Comparison of ENCODE assay signal across 18 cellular contexts in the genomic region with DNA sequence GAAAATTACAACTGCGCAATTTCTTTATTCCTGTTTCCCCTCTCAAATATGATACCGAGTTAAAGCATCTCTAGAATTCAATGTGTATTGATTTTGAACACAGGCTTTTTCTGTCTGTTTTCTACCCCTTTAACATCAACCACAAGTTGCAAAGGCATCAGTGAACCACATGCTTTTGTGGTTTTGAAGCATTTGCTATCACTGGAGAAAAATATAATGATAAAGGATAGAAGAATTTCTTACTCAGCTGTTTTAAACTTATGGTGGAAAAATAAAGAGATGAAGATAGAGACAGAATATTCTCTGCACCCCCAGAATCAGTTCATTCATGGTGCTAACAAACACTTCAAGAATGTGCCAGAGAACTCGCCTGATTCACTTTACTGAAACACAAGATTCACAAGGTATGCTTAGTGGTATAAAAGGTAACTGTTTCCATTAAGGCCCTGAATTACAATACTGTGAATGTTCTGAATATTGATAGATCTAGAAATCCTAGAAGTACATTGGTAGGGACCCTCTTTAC. TPM values are rescaled to one million over a fixed set of nuclear protein-coding genes. Genes with fewer than 3 reads are reported as not detected.
A peak's percentile ranks its signal among the peaks of the same experiment; 100 is the strongest.
DNase-seq lines count a peak whose midpoint lies in the region; ATAC-seq, FAIRE-seq and TF ChIP-seq lines count a peak whose summit lies in the region.
"Had no signal": no experiment of that assay in that cellular context is flagged by ENCODE, and none has a peak within 500 bp of the region (broad histone marks: within the 10 kb centered on the region; RNA-seq: fewer than 3 reads in every experiment).

No MANE protein-coding gene starts in this region.

- H2BK20ac ChIP-seq in H1 (ENCODE audit: low read length), result no peak overlapping the region

- no peak for TF ChIP-seq RAD21 in H1 (IDR thresholded peaks at IDR 0.05 in 1 of 2, conservative IDR thresholded peaks at IDR 0.05 in 1 of 2; ENCODE audit: low read depth in 2 of 2, low read length in 2 of 2)

- H3K27me3 Mint-ChIP-seq in WTC11 (ENCODE audit: low read depth), result no peaks in the 10 kb centered on the region
- no peaks in the 10 kb centered on the region for H3K27me3 Mint-ChIP-seq in nephron (ENCODE audit: low read depth)

- intact Hi-C loops in adrenal gland (cut with DNase I), result no loop called here

- H2BK12ac ChIP-seq in H1 (ENCODE audit: low read depth, low read length), result no peak overlapping the region

- H3K27ac Mint-ChIP-seq in WTC11, result peak overlapping the region; percentile 68
- H3K27ac Mint-ChIP-seq in nephron, result peak overlapping the region; percentile 2 to 43 (median 31)

- peaks cover 49% of the 10 kb centered on the region for H3K4me1 Mint-ChIP-seq in WTC11
- no peaks in the 10 kb centered on the region for H3K4me1 Mint-ChIP-seq in nephron

- POLR2A ChIA-PET in WTC11 (lab: Charles Lee), result interaction anchor here (0.6 kb wide), 1 partner anchor 22 kb away, joined by 4 read pairs; no protein-coding TSS in a partner anchor
- POLR2A ChIA-PET in H1 (lab: Charles Lee; ENCODE audit: partially characterized antibody), result interaction anchor here (1.1 to 26.4 kb wide), 5 partner anchors 9 to 27 kb away, joined by 3 to 681 read pairs (median 10); partner anchors contain the start of genes DPPA2 and DPPA4

- H4K8ac ChIP-seq in H1 (ENCODE audit: extremely low read depth, insufficient read depth, low read length), result no peak overlapping the region

- H3K9ac ChIP-seq in H1 (replicated peaks in 1 of 4; ENCODE audit: extremely low read depth in 1 of 4, low read depth in 3 of 4, low read length in 3 of 4), result no peak overlapping the region

- H3K27ac ChIP-seq in H1 (ENCODE audit: low read depth, low read length) (no peak overlapping the region), adrenal gland (no peak overlapping the region), right atrium auricular region (no peak overlapping the region)
- H3K27ac ChIP-seq: SJCRH30 had no signal

- no peak overlapping the region for H3K23ac ChIP-seq in H1 (ENCODE audit: insufficient read length)

- H4K91ac ChIP-seq in H1 (replicated peaks; ENCODE audit: insufficient read length, low read length), result no peak overlapping the region

- no peak overlapping the region for H3K4ac ChIP-seq in H1 (replicated peaks; ENCODE audit: insufficient read length, low read depth, low read length)

- H3K4me3 Mint-ChIP-seq in WTC11 (no peak overlapping the region), nephron (no peak overlapping the region)
- H3K4me3 Mint-ChIP-seq: CD14-positive monocyte had no signal

- TF ChIP-seq CTCF in WTC11 (IDR thresholded peaks at IDR 0.05) (no peak), H1 (IDR thresholded peaks at IDR 0.05; ENCODE audit: control extremely low read depth in 1 of 3, insufficient read depth in 1 of 3, low read depth in 1 of 3, low read length in 3 of 3) (no peak), nephron (IDR thresholded peaks at IDR 0.05; ENCODE audit: unreplicated experiment in 3 of 3) (no peak), adrenal gland (IDR thresholded peaks at IDR 0.05) (no peak), right atrium auricular region (IDR thresholded peaks at IDR 0.05) (no peak)

- TF ChIP-seq EP300 in H1 (IDR thresholded peaks at IDR 0.05; ENCODE audit: borderline replicate concordance in 1 of 2, low read depth in 2 of 2, low read length in 2 of 2), result no peak

- 91% methylated on average over 3 of the region's 3 CpGs; no CpG with 5 or more reads in 1 of the 2 experiments for WGBS in H1 (ENCODE audit: extremely low coverage in 1 of 2, insufficient coverage in 1 of 2, insufficient read length in 1 of 2, insufficient replicate concordance in 2 of 2, low coverage in 1 of 2, low lambda C conversion rate in 2 of 2, missing lambda C conversion rate in 1 of 2), 2 experiments
- WGBS in adrenal gland, 4 donors, result 77 to 85% (median 81%) methylated on average over 3 of the region's 3 CpGs

- H2BK5ac ChIP-seq in H1 (ENCODE audit: low read depth, low read length), result no peak overlapping the region

- H3K36me3 ChIP-seq in H1 (ENCODE audit: control insufficient read depth in 2 of 4, insufficient read depth in 4 of 4, low read length in 3 of 4) (peaks cover 4 to 76% (median 28%) of the 10 kb centered on the region in 4 experiments), adrenal gland (replicated peaks in 1 of 2) (no peaks in the 10 kb centered on the region), right atrium auricular region (no peaks in the 10 kb centered on the region)
- H3K36me3 ChIP-seq: HAP-1, SJCRH30 had no signal

- no peak for ATAC-seq in WTC11
- ATAC-seq: PC-3 had no signal

- peaks cover 4% of the 10 kb centered on the region; the same call in 1 of the 2 replicates for H3K79me1 ChIP-seq in H1 (ENCODE audit: low read depth, low read length)

- H3K14ac ChIP-seq in H1 (ENCODE audit: insufficient read length), result no peak overlapping the region

- H3K23me2 ChIP-seq in H1 (ENCODE audit: low read depth, low read length), result no peaks in the 10 kb centered on the region

- no peak for TF ChIP-seq POLR2A in H1 (IDR thresholded peaks at IDR 0.05; ENCODE audit: control extremely low read depth in 1 of 2, low read depth in 2 of 2, low read length in 2 of 2)
- no peak for TF ChIP-seq POLR2A in adrenal gland (IDR thresholded peaks at IDR 0.05)

- H3K56ac ChIP-seq in H1 (replicated peaks; ENCODE audit: insufficient read length, low read depth, low read length), result no peak overlapping the region

- no peak overlapping the region for H2BK15ac ChIP-seq in H1 (ENCODE audit: low read length)

- CTCF ChIA-PET in WTC11 (lab: Charles Lee) (interaction anchor here (0.6 to 2.2 kb wide), 6 partner anchors 8 to 483 kb away, joined by 3 to 5 read pairs (median 4); no protein-coding TSS in a partner anchor), H1 (lab: Charles Lee; ENCODE audit: partially characterized antibody) (interaction anchor here (1.0 to 2.6 kb wide), 9 partner anchors 12 to 71 kb away, joined by 3 to 9 read pairs (median 4); partner anchors contain the start of gene DPPA2)

- H3K9me3 ChIP-seq in H1 (ENCODE audit: insufficient read depth in 2 of 2, low read depth in 1 of 2, low read length in 1 of 2) (no peaks in the 10 kb centered on the region), adrenal gland (replicated peaks in 1 of 3) (no peaks in the 10 kb centered on the region), right atrium auricular region (no peaks in the 10 kb centered on the region)
- H3K9me3 ChIP-seq: HAP-1, SJCRH30 had no signal

- H3K4me1 ChIP-seq in H1 (replicated peaks in 1 of 4; ENCODE audit: control insufficient read depth in 3 of 4, insufficient read depth in 4 of 4, low read length in 3 of 4) (peaks cover 0 to 11% (median 3%) of the 10 kb centered on the region in 4 experiments; a peak in 3 of 7 replicates), adrenal gland (replicated peaks in 1 of 2) (no peaks in the 10 kb centered on the region), right atrium auricular region (no peaks in the 10 kb centered on the region)
- H3K4me1 ChIP-seq: SJCRH30 had no signal

- H3K36me3 Mint-ChIP-seq in WTC11 (peaks cover 66% of the 10 kb centered on the region), nephron (ENCODE audit: low read depth) (peaks cover 4% of the 10 kb centered on the region)
- H3K36me3 Mint-ChIP-seq: CD14-positive monocyte had no signal

- no peaks in the 10 kb centered on the region for H4K20me1 ChIP-seq in H1 (replicated peaks in 1 of 2; ENCODE audit: control insufficient read depth in 1 of 2, insufficient read depth in 2 of 2, low read length in 2 of 2)

- H3K4me3 ChIP-seq in H1 (ENCODE audit: extremely low read depth in 1 of 4, insufficient read depth in 2 of 4, low read depth in 3 of 4, low read length in 4 of 4) (no peak overlapping the region), adrenal gland (no peak overlapping the region), right atrium auricular region (no peak overlapping the region)
- H3K4me3 ChIP-seq: HAP-1, SJCRH30 had no signal

- H2AK5ac ChIP-seq in H1 (ENCODE audit: low read depth, low read length), result no peak overlapping the region

- H3K18ac ChIP-seq in H1 (ENCODE audit: extremely low read depth, low read length), result no peak overlapping the region

- H3K9me3 Mint-ChIP-seq in WTC11, result no peaks in the 10 kb centered on the region
- H3K9me3 Mint-ChIP-seq in nephron, result peaks cover 5% of the 10 kb centered on the region

- no peak overlapping the region; a peak in 1 of 4 replicates for H3K4me2 ChIP-seq in H1 (ENCODE audit: insufficient read depth in 1 of 2, low read depth in 2 of 2, low read length in 2 of 2)

- peak overlapping the region; percentile 41 for H4K5ac ChIP-seq in H1 (ENCODE audit: insufficient read length, low read depth, low read length)

- no peak for FAIRE-seq in H1 (lab: Jason Lieb, UNC)

- peaks cover 0 to 49% of the 10 kb centered on the region in 2 experiments; a peak in 2 of 4 replicates for H3K79me2 ChIP-seq in H1 (ENCODE audit: control insufficient read depth in 1 of 2, insufficient read depth in 2 of 2, low read length in 2 of 2)

- peak; percentile 73 for DNase-seq in EL
- no peak for DNase-seq in WTC11 (ENCODE audit: low spot score)
- no peak for DNase-seq in H1 (ENCODE audit: low read depth in 1 of 2, low spot score in 2 of 2)
- DNase-seq in adrenal gland, result no peak
- no peak for DNase-seq in right atrium auricular region (ENCODE audit: low spot score)
- no peak for DNase-seq in NCI-H2081 (lab: John Stamatoyannopoulos, UW)
- no peak for DNase-seq in NCI-H2196 (lab: John Stamatoyannopoulos, UW; ENCODE audit: unreplicated experiment)
- DNase-seq: DMS 273 treated with DMSO at 0.1 percent for 48 hours, NCI-H1436, NCI-H2029 treated with DMSO at 0.1 percent for 48 hours, NCI-H510A treated with DMSO at 0.1 percent for 48 hours, NCI-H82, PC-3, SJCRH30 had no signal

- no peak overlapping the region for H2AFZ ChIP-seq in H1 (ENCODE audit: low read length)

- no peak overlapping the region for H2BK120ac ChIP-seq in H1 (replicated peaks; ENCODE audit: low read depth, low read length)

- H3K27me3 ChIP-seq in H1 (replicated peaks in 1 of 4; ENCODE audit: control insufficient read depth in 3 of 4, extremely low read depth in 1 of 4, insufficient read depth in 3 of 4, low read length in 3 of 4) (no peaks in the 10 kb centered on the region), adrenal gland (no peaks in the 10 kb centered on the region), right atrium auricular region (no peaks in the 10 kb centered on the region)
- H3K27me3 ChIP-seq: SJCRH30 had no signal

RNA-seq across cellular contexts. Expression of gene DPPA4, which starts 9.5 kb away (rescaled TPM):
- 774 to 901 TPM (median 898 TPM) in 3 replicates for total RNA-seq in WTC11 (2021)
- 734 and 772 TPM in 2 replicates for total RNA-seq in H1 (2021; fragmentation: NEBNext Ultra II Directional; extraction: Animal tissue kit (Norgen Biotek cat#: 25700))
- 395 and 424 TPM in 2 replicates for polyA plus RNA-seq in H1 (2011; rRNA removed)
- polyA plus RNA-seq in H1 (2011; cell fraction: cytosol; rRNA removed), result 570 TPM
- polyA plus RNA-seq in H1 (2011; cell fraction: nucleus; rRNA removed), result 417 TPM
- 440 to 532 TPM (median 500 TPM) in 4 replicates for polyA plus RNA-seq in H1 (2012, experiment 1 of 2)
- polyA plus RNA-seq in H1 (2012, experiment 2 of 2), result 198 TPM
- polyA plus RNA-seq in H1 (2013, experiment 1 of 2), result 670 TPM
- 615 TPM for polyA plus RNA-seq in H1 (2013, experiment 2 of 2)
- polyA minus RNA-seq in H1 (2011; rRNA and poly(A)+ RNA removed), result 312 and 343 TPM in 2 replicates
- 341 TPM for polyA minus RNA-seq in H1 (2011; cell fraction: cytosol; rRNA and poly(A)+ RNA removed)
- 317 TPM for polyA minus RNA-seq in H1 (2011; cell fraction: nucleus; rRNA and poly(A)+ RNA removed)
- total RNA-seq in adrenal gland, result under 1 TPM in 4 of 8 donors, not detected in 4; 0.26 to 0.79 (median 0.62) TPM
- under 1 TPM in 2 of 3 donors, not detected in 1; 0.16 to 0.20 TPM for polyA plus RNA-seq in adrenal gland
- not detected for total RNA-seq in right atrium auricular region
- total RNA-seq: A673, PC-3, SJCRH30 had no signal
- polyA plus RNA-seq: CD14-positive monocyte had no signal

RNA-seq across cellular contexts. Expression of gene DPPA2, which starts 30.5 kb away (rescaled TPM):
- total RNA-seq in WTC11 (2021), result 14.9 to 15.8 TPM (median 15.0 TPM) in 3 replicates
- total RNA-seq in H1 (2021; fragmentation: NEBNext Ultra II Directional; extraction: Animal tissue kit (Norgen Biotek cat#: 25700)), result 11.2 and 12.6 TPM in 2 replicates
- polyA plus RNA-seq in H1 (2011; rRNA removed), result 6.6 and 7.8 TPM in 2 replicates
- 11.5 TPM for polyA plus RNA-seq in H1 (2011; cell fraction: cytosol; rRNA removed)
- polyA plus RNA-seq in H1 (2011; cell fraction: nucleus; rRNA removed), result 2.8 TPM
- polyA plus RNA-seq in H1 (2012, experiment 1 of 2), result 6.0 to 9.7 TPM (median 7.2 TPM) in 4 replicates
- 0.62 TPM for polyA plus RNA-seq in H1 (2012, experiment 2 of 2)
- 13.3 TPM for polyA plus RNA-seq in H1 (2013, experiment 1 of 2)
- 13.8 TPM for polyA plus RNA-seq in H1 (2013, experiment 2 of 2)
- 6.5 and 6.7 TPM in 2 replicates for polyA minus RNA-seq in H1 (2011; rRNA and poly(A)+ RNA removed)
- polyA minus RNA-seq in H1 (2011; cell fraction: cytosol; rRNA and poly(A)+ RNA removed), result 3.3 TPM
- 2.9 TPM for polyA minus RNA-seq in H1 (2011; cell fraction: nucleus; rRNA and poly(A)+ RNA removed)
- total RNA-seq in adrenal gland, result not detected
- polyA plus RNA-seq in adrenal gland, result not detected
- total RNA-seq in right atrium auricular region, result not detected
- total RNA-seq: A673, PC-3, SJCRH30 had no signal
- polyA plus RNA-seq: CD14-positive monocyte had no signal

Comparison
In these comparisons a context has a peak if more than half of its experiments do, and no peak if none do; other contexts are left out.
1. RNA of gene DPPA4, which starts 9.5 kb away (total RNA-seq): 774 to 901 TPM in WTC11 and 734 to 772 TPM in H1; 0.26 to 0.79 TPM in adrenal gland and not detected in right atrium auricular region; every median in the first group is over 100 times any median in the second.
2. RNA of gene DPPA2, which starts 30.5 kb away (total RNA-seq): 14.9 to 15.8 TPM in WTC11 and 11.2 to 12.6 TPM in H1; not detected in adrenal gland and not detected in right atrium auricular region; every median in the first group is over 10 times any median in the second.